ENCODE assay signal across 9 cellular contexts in genomic region chr11:33867996-33868645, GRCh38. TPM values are rescaled to one million over a fixed set of nuclear protein-coding genes. Genes with fewer than 3 reads are reported as not detected.
DNase-seq lines count a peak whose midpoint lies in the region; ATAC-seq and TF ChIP-seq lines count a peak whose summit lies in the region.
"Had no signal": no experiment of that assay in that cellular context is flagged by ENCODE, and none has a peak within 500 bp of the region (broad histone marks: within the 10 kb centered on the region; RNA-seq: fewer than 3 reads in every experiment).

No MANE protein-coding gene starts in this region.

- intact Hi-C loops in adrenal gland (cut with DNase I) (no loop called here), right lobe of liver (cut with DNase I) (no loop called here)

- H3K9me3 ChIP-seq in adrenal gland (replicated peaks in 1 of 3) (no peaks in the 10 kb centered on the region), right lobe of liver (no peaks in the 10 kb centered on the region)

- H3K4me3 Mint-ChIP-seq in activated T-cell treated with anti-CD3 and anti-CD28 coated beads, Interleukin-2, amount 50 U/mL, for 24 hours, result peak overlapping the region; percentile 12

- WGBS in adrenal gland, 4 donors, result 24 to 44% (median 28%) methylated on average over 7 of the region's 7 CpGs
- WGBS in right lobe of liver (ENCODE audit: insufficient coverage, low coverage, low lambda C conversion rate, missing lambda C conversion rate), result 20% methylated on average over 7 of the region's 7 CpGs

- H3K27ac Mint-ChIP-seq in activated T-cell treated with anti-CD3 and anti-CD28 coated beads, Interleukin-2, amount 50 U/mL, for 24 hours, result no peak overlapping the region

- H3K4me3 ChIP-seq in adrenal gland, result peak overlapping the region in 2 of 4 donors; percentile 47 to 76
- peak overlapping the region; percentile 36 to 53 (median 45) for H3K4me3 ChIP-seq in right lobe of liver

- peak overlapping the region in 3 of 5 donors; percentile 68 to 82 (median 72) for H3K27ac ChIP-seq in adrenal gland
- peak overlapping the region in 2 of 3 donors; percentile 68 to 82 for H3K27ac ChIP-seq in right lobe of liver
- peak overlapping the region; percentile 57 for H3K27ac ChIP-seq in temporal lobe (ENCODE audit: low read depth, low read length)

- no peak for DNase-seq in activated T-cell treated with anti-CD3 and anti-CD28 coated beads, Interleukin-2, amount 50 U/mL, for 24 hours
- DNase-seq in activated T-cell treated with anti-CD3 and anti-CD28 coated beads, Interleukin-2, amount 50 U/mL, for 1 hour, result no peak
- no peak for DNase-seq in adrenal gland
- no peak for DNase-seq in right lobe of liver
- DNase-seq in SW 1271 (lab: John Stamatoyannopoulos, UW), result no peak
- no peak for DNase-seq in activated CD4-positive, alpha-beta T cell treated with anti-CD3 and anti-CD28 coated beads for 1 hour
- DNase-seq: activated naive CD4-positive, alpha-beta T cell had no signal

- peaks cover 7% of the 10 kb centered on the region for H3K27me3 ChIP-seq in adrenal gland
- no peaks in the 10 kb centered on the region for H3K27me3 ChIP-seq in right lobe of liver

- TF ChIP-seq POLR2A in adrenal gland (IDR thresholded peaks at IDR 0.05) (no peak), right lobe of liver (IDR thresholded peaks at IDR 0.05) (no peak)

- H3K4me1 Mint-ChIP-seq in activated T-cell treated with anti-CD3 and anti-CD28 coated beads, Interleukin-2, amount 50 U/mL, for 24 hours (ENCODE audit: low read depth), result peaks cover 19% of the 10 kb centered on the region

- H3K4me1 ChIP-seq in adrenal gland (replicated peaks in 1 of 2) (peaks cover 9 to 16% of the 10 kb centered on the region in 2 donors), right lobe of liver (peaks cover 0 to 12% (median 0%) of the 10 kb centered on the region in 4 donors)

- TF ChIP-seq CTCF in adrenal gland (IDR thresholded peaks at IDR 0.05) (no peak), right lobe of liver (IDR thresholded peaks at IDR 0.05) (no peak)

- peaks cover 82% of the 10 kb centered on the region for H3K27me3 Mint-ChIP-seq in activated T-cell treated with anti-CD3 and anti-CD28 coated beads, Interleukin-2, amount 50 U/mL, for 24 hours

- H3K36me3 Mint-ChIP-seq in activated T-cell treated with anti-CD3 and anti-CD28 coated beads, Interleukin-2, amount 50 U/mL, for 24 hours (ENCODE audit: low read depth), result no peaks in the 10 kb centered on the region

- ATAC-seq in right lobe of liver (no peak), GM18517 (IDR thresholded peaks at IDR 0.05; ENCODE audit: unreplicated experiment) (no peak)

- H3K36me3 ChIP-seq in adrenal gland (replicated peaks in 1 of 2) (no peaks in the 10 kb centered on the region), right lobe of liver (peaks cover 0 to 3% (median 0%) of the 10 kb centered on the region in 4 donors)

- H3K9me3 Mint-ChIP-seq in activated T-cell treated with anti-CD3 and anti-CD28 coated beads, Interleukin-2, amount 50 U/mL, for 24 hours, result no peaks in the 10 kb centered on the region

RNA-seq across cellular contexts. Expression of gene LMO2, which starts 23.8 kb away (rescaled TPM):
- 10 to 100 TPM; 12.4 to 32.9 (median 27.4) TPM for total RNA-seq in adrenal gland
- polyA plus RNA-seq in adrenal gland, result 10 to 100 TPM; 14.4 to 38.1 (median 32.7) TPM
- total RNA-seq in right lobe of liver, result 1 to 10 TPM; 3.6 to 7.6 (median 4.9) TPM
- total RNA-seq in temporal lobe, result 13.5 TPM
